10 cellular contexts compared by ENCODE assay signal in genomic region chr4:54439831-54440243, GRCh38.
DNase-seq lines count a peak whose midpoint lies in the region; ATAC-seq and TF ChIP-seq lines count a peak whose summit lies in the region.
"Had no signal": no experiment of that assay in that cellular context is flagged by ENCODE, and none has a peak within 500 bp of the region (broad histone marks: within the 10 kb centered on the region; RNA-seq: fewer than 3 reads in every experiment).

No MANE protein-coding gene starts in this region.

- POLR2A ChIA-PET in activated CD4-positive, alpha-beta memory T cell treated with anti-CD3 and anti-CD28 coated beads for 36 hours (lab: Charles Lee): no interaction called here

- H3K79me2 ChIP-seq in Loucy (ENCODE audit: insufficient read depth, low read length): no peaks in the 10 kb centered on the region

- ATAC-seq in HG03135 (IDR thresholded peaks at IDR 0.05; ENCODE audit: unreplicated experiment) (no peak), GM18505 (IDR thresholded peaks at IDR 0.05; ENCODE audit: unreplicated experiment) (no peak)

- DNase-seq in amygdala (lab: John Stamatoyannopoulos, UW): peak in 33 of 56 donors; percentile 0 to 53 (median 9)
- DNase-seq in immature natural killer cell: peak; percentile 46 to 54 (median 51)
- DNase-seq in activated CD4-positive, alpha-beta memory T cell treated with anti-CD3 and anti-CD28 coated beads for 36 hours: no peak
- no peak for DNase-seq in activated CD4-positive, CD25-positive, alpha-beta regulatory T cell treated with anti-CD3 and anti-CD28 coated beads, Interleukin-2, amount 50 U/mL, for 72 hours
- DNase-seq: NCI-H446 had no signal

- TF ChIP-seq POLR2A in GM18505 (IDR thresholded peaks at IDR 0.05; ENCODE audit: borderline replicate concordance, extremely low read depth, insufficient read depth, insufficient read length): no peak

- H3K9me3 Mint-ChIP-seq in immature natural killer cell: peaks cover 0 to 2% (median 0%) of the 10 kb centered on the region in 6 donors
- H3K9me3 Mint-ChIP-seq in activated CD4-positive, alpha-beta memory T cell treated with anti-CD3 and anti-CD28 coated beads for 36 hours: no peaks in the 10 kb centered on the region

- H3K27me3 ChIP-seq in Loucy (ENCODE audit: insufficient read depth, low read length, poor library complexity, severe bottlenecking): no peaks in the 10 kb centered on the region

- no peaks in the 10 kb centered on the region for H3K4me1 ChIP-seq in Loucy (ENCODE audit: insufficient read depth, low read length, poor library complexity, severe bottlenecking)

- H3K9me3 ChIP-seq in Loucy (ENCODE audit: insufficient read depth, low read depth, low read length): no peaks in the 10 kb centered on the region

- no peak overlapping the region for H3K9ac ChIP-seq in Loucy (ENCODE audit: low read depth, low read length, poor library complexity, severe bottlenecking)

- no peaks in the 10 kb centered on the region for H3F3A ChIP-seq in Loucy (ENCODE audit: low read depth)

- intact Hi-C loops in activated CD4-positive, alpha-beta memory T cell treated with anti-CD3 and anti-CD28 coated beads for 36 hours (cut with micrococcal nuclease): loop anchor here (2.0 kb wide), 1 partner anchor 117 kb away; no protein-coding TSS in a partner anchor

- TF ChIP-seq CTCF in 22Rv1 (IDR thresholded peaks at IDR 0.05) (no peak), Loucy (conservative IDR thresholded peaks at IDR 0.05; ENCODE audit: low read length) (no peak)

- peak overlapping the region; percentile 63; the same call in 1 of the 2 replicates for H3K27ac ChIP-seq in 22Rv1
- H3K27ac ChIP-seq: epithelial cell of prostate had no signal

- peaks cover 9 to 25% of the 10 kb centered on the region in 2 donors for H3K4me1 Mint-ChIP-seq in immature natural killer cell
- H3K4me1 Mint-ChIP-seq in activated CD4-positive, alpha-beta memory T cell treated with anti-CD3 and anti-CD28 coated beads for 36 hours (ENCODE audit: low read depth): no peaks in the 10 kb centered on the region

- H3K4me2 ChIP-seq in Loucy (ENCODE audit: low read depth, low read length, poor library complexity, severe bottlenecking): peak overlapping the region; percentile 45

- no peaks in the 10 kb centered on the region for H3K36me3 Mint-ChIP-seq in immature natural killer cell
- no peaks in the 10 kb centered on the region for H3K36me3 Mint-ChIP-seq in activated CD4-positive, alpha-beta memory T cell treated with anti-CD3 and anti-CD28 coated beads for 36 hours

- peak overlapping the region; percentile 64 to 82 (median 72) for H3K4me3 Mint-ChIP-seq in immature natural killer cell
- H3K4me3 Mint-ChIP-seq in activated CD4-positive, alpha-beta memory T cell treated with anti-CD3 and anti-CD28 coated beads for 36 hours: no peak overlapping the region

- no peak overlapping the region for H2AFZ ChIP-seq in Loucy (ENCODE audit: low read length)

- CTCF ChIA-PET in activated CD4-positive, alpha-beta memory T cell treated with anti-CD3 and anti-CD28 coated beads for 36 hours (lab: Charles Lee): interaction anchor here (1.1 to 1.7 kb wide), 4 partner anchors 55 to 121 kb away, joined by 3 to 8 read pairs (median 4); no protein-coding TSS in a partner anchor

- peak overlapping the region; percentile 21 for H3K4me3 ChIP-seq in Loucy (ENCODE audit: low read length, poor library complexity, severe bottlenecking)

- H3K36me3 ChIP-seq in Loucy (ENCODE audit: insufficient read depth, low read length): no peaks in the 10 kb centered on the region

- H3K9me2 ChIP-seq in Loucy (replicated peaks; ENCODE audit: low read depth, low read length): no peaks in the 10 kb centered on the region

- H3K27ac Mint-ChIP-seq in immature natural killer cell: peak overlapping the region in 4 of 6 donors; percentile 14 to 69 (median 56)
- H3K27ac Mint-ChIP-seq in activated CD4-positive, alpha-beta memory T cell treated with anti-CD3 and anti-CD28 coated beads for 36 hours: no peak overlapping the region

- H4K20me1 ChIP-seq in Loucy (ENCODE audit: insufficient read depth, low read length, poor library complexity, severe bottlenecking): no peaks in the 10 kb centered on the region

- no peaks in the 10 kb centered on the region for H3K27me3 Mint-ChIP-seq in immature natural killer cell (ENCODE audit: low read depth in 3 of 3)
- peaks cover 7% of the 10 kb centered on the region for H3K27me3 Mint-ChIP-seq in activated CD4-positive, alpha-beta memory T cell treated with anti-CD3 and anti-CD28 coated beads for 36 hours

Comparison
In these comparisons a context has a peak if more than half of its experiments do, and no peak if none do; other contexts are left out.
1. DNase-seq: peak in amygdala (33 of 56) and immature natural killer cell (3 of 3); none in activated CD4-positive, alpha-beta memory T cell treated with anti-CD3 and anti-CD28 coated beads for 36 hours (single experiment) and activated CD4-positive, CD25-positive, alpha-beta regulatory T cell treated with anti-CD3 and anti-CD28 coated beads, Interleukin-2, amount 50 U/mL, for 72 hours (single experiment).